ENCODE assay signal across 31 cellular contexts in genomic region chr14:75572104-75572503, GRCh38. TPM values are rescaled to one million over a fixed set of nuclear protein-coding genes. Genes with fewer than 3 reads are reported as not detected.
"Had no signal": no experiment of that assay in that cellular context is flagged by ENCODE, and none has a peak within 500 bp of the region (broad histone marks: within the 10 kb centered on the region; RNA-seq: fewer than 3 reads in every experiment).

No MANE protein-coding gene starts in this region.

- H3K9me3 Mint-ChIP-seq: activated B cell treated with CpG ODN at 0.5 μM for 24 hours; activated CD4-positive, alpha-beta T cell treated with anti-CD3 and anti-CD28 coated beads, Interleukin-2, amount 10 ng/mL, durations not matched to agents 24 days and 14 days; activated naive CD4-positive, alpha-beta T cell treated with anti-CD3 and anti-CD28 coated beads for 36 hours; activated T-cell treated with anti-CD3 and anti-CD28 coated beads, Interleukin-2, amount 50 U/mL, for 24 hours; activated T-helper 1 cell treated with anti-CD3 and anti-CD28 coated beads, Interleukin-12 subunit alpha, Interleukin-12 subunit beta, Interleukin-2, Interleukin-4 antibody, amounts not matched to agents 30 ng/mL and 10 ng/mL and 1 ng/mL, durations not matched to agents 14 hours and 24 hours and 36 hours; central memory CD8-positive, alpha-beta T cell; T-cell had no signal

- ATAC-seq: activated CD8-positive, alpha-beta memory T cell treated with anti-CD3 and anti-CD28 coated beads, Interleukin-2, amount 10 ng/mL, durations not matched to agents 7 days and 5 days; Panc1; Right ventricle myocardium inferior; T-cell had no signal

- DNase-seq: activated B cell treated with CpG ODN at 0.5 μM for 24 hours; activated CD4-positive, alpha-beta T cell treated with anti-CD3 and anti-CD28 coated beads for 1 hour; activated CD4-positive, alpha-beta T cell treated with anti-CD3 and anti-CD28 coated beads, Interleukin-2, amount 10 ng/mL, durations not matched to agents 24 days and 14 days; activated CD4-positive, alpha-beta T cell treated with anti-CD3 and anti-CD28 coated beads, Interleukin-2, amount 50 U/mL, for 48 hours; activated CD8-positive, alpha-beta memory T cell treated with anti-CD3 and anti-CD28 coated beads, Interleukin-2, amount 10 ng/mL, durations not matched to agents 7 days and 5 days; activated effector memory CD4-positive, alpha-beta T cell treated with anti-CD3 and anti-CD28 coated beads, Interleukin-2, amount 50 U/mL, for 16 hours; activated naive CD4-positive, alpha-beta T cell treated with anti-CD3 and anti-CD28 coated beads for 36 hours; activated T-cell treated with anti-CD3 and anti-CD28 coated beads, Interleukin-2, amount 50 U/mL, for 24 hours; amygdala; KG1; NCI-H1048; NCI-H1694; NCI-H2029; NCI-H2107; NCI-H345; NCI-H510A; NCI-H526 treated with DMSO at 0.1 percent for 48 hours; NCI-H82; RPMI8226; T-cell; T-helper 2 cell; T1000 had no signal

- H3K4me3 Mint-ChIP-seq: activated B cell treated with CpG ODN at 0.5 μM for 24 hours; activated CD4-positive, alpha-beta T cell treated with anti-CD3 and anti-CD28 coated beads, Interleukin-2, amount 10 ng/mL, durations not matched to agents 24 days and 14 days; activated CD8-positive, alpha-beta memory T cell treated with anti-CD3 and anti-CD28 coated beads, Interleukin-2, amount 10 ng/mL, durations not matched to agents 7 days and 5 days; activated naive CD4-positive, alpha-beta T cell treated with anti-CD3 and anti-CD28 coated beads for 36 hours; activated T-cell treated with anti-CD3 and anti-CD28 coated beads, Interleukin-2, amount 50 U/mL, for 24 hours; activated T-helper 1 cell treated with anti-CD3 and anti-CD28 coated beads, Interleukin-12 subunit alpha, Interleukin-12 subunit beta, Interleukin-2, Interleukin-4 antibody, amounts not matched to agents 30 ng/mL and 10 ng/mL and 1 ng/mL, durations not matched to agents 14 hours and 24 hours and 36 hours; brain; central memory CD8-positive, alpha-beta T cell; T-cell had no signal

- H3K27me3 Mint-ChIP-seq: activated B cell treated with CpG ODN at 0.5 μM for 24 hours; activated CD4-positive, alpha-beta T cell treated with anti-CD3 and anti-CD28 coated beads, Interleukin-2, amount 10 ng/mL, durations not matched to agents 24 days and 14 days; activated CD8-positive, alpha-beta memory T cell treated with anti-CD3 and anti-CD28 coated beads, Interleukin-2, amount 10 ng/mL, durations not matched to agents 7 days and 5 days; activated T-cell treated with anti-CD3 and anti-CD28 coated beads, Interleukin-2, amount 50 U/mL, for 24 hours; central memory CD8-positive, alpha-beta T cell had no signal

- H3K4me3 ChIP-seq: SK-N-MC had no signal

- H3K4me1 Mint-ChIP-seq: brain; central memory CD8-positive, alpha-beta T cell had no signal

- H3K36me3 Mint-ChIP-seq: activated CD8-positive, alpha-beta memory T cell treated with anti-CD3 and anti-CD28 coated beads, Interleukin-2, amount 10 ng/mL, durations not matched to agents 7 days and 5 days; brain; T-cell had no signal

- H3K27ac ChIP-seq: SK-N-MC had no signal

- H3K27ac Mint-ChIP-seq: activated B cell treated with CpG ODN at 0.5 μM for 24 hours; activated CD4-positive, alpha-beta T cell treated with anti-CD3 and anti-CD28 coated beads, Interleukin-2, amount 10 ng/mL, durations not matched to agents 24 days and 14 days; activated CD8-positive, alpha-beta memory T cell treated with anti-CD3 and anti-CD28 coated beads, Interleukin-2, amount 10 ng/mL, durations not matched to agents 7 days and 5 days; activated naive CD4-positive, alpha-beta T cell treated with anti-CD3 and anti-CD28 coated beads for 36 hours; brain; T-cell had no signal

RNA-seq across cellular contexts. Expression of gene FLVCR2, which starts 6.3 kb away (rescaled TPM):
- total RNA-seq: OCI-LY7 had no signal

RNA-seq across cellular contexts. Expression of gene BATF, which starts 49.8 kb away (rescaled TPM):
- total RNA-seq: astrocyte, LHCN-M2 had no signal
